ENCODE assay signal across 9 cellular contexts in genomic region chr3:37905987-37906674, GRCh38. TPM values are rescaled to one million over a fixed set of nuclear protein-coding genes. Genes with fewer than 3 reads are reported as not detected.
DNase-seq lines count a peak whose midpoint lies in the region; ATAC-seq and TF ChIP-seq lines count a peak whose summit lies in the region.
"Had no signal": no experiment of that assay in that cellular context is flagged by ENCODE, and none has a peak within 500 bp of the region (broad histone marks: within the 10 kb centered on the region; RNA-seq: fewer than 3 reads in every experiment).

No MANE protein-coding gene starts in this region.

- peaks cover 31% of the 10 kb centered on the region for H3K4me1 Mint-ChIP-seq in CD8-positive, alpha-beta T cell (ENCODE audit: low read depth)

- peaks cover 4% of the 10 kb centered on the region for H3K27me3 Mint-ChIP-seq in CD8-positive, alpha-beta T cell (ENCODE audit: low read depth)

- POLR2A ChIA-PET in CD8-positive, alpha-beta T cell (lab: Charles Lee) = interaction anchor here (0.7 to 1.7 kb wide), 2 partner anchors 11 to 21 kb away, joined by 3 to 4 read pairs; no protein-coding TSS in a partner anchor

- ATAC-seq in GM18520 (IDR thresholded peaks at IDR 0.05; ENCODE audit: unreplicated experiment) (no peak), GM21447 (IDR thresholded peaks at IDR 0.05; ENCODE audit: unreplicated experiment) (no peak)
- no peak for ATAC-seq in CD8-positive, alpha-beta T cell

- H3K36me3 ChIP-seq in adipocyte (ENCODE audit: control insufficient read depth, insufficient read depth, low read length, severe bottlenecking) (no peaks in the 10 kb centered on the region), stomach smooth muscle (ENCODE audit: control insufficient read depth in 2 of 2, insufficient read depth in 2 of 2, low read length in 2 of 2) (peaks cover 0 to 2% of the 10 kb centered on the region in 2 donors)
- no peaks in the 10 kb centered on the region for H3K36me3 ChIP-seq in CD8-positive, alpha-beta T cell (ENCODE audit: insufficient read depth, low read length)

- intact Hi-C loops in CD8-positive, alpha-beta T cell (cut with DNase I, micrococcal nuclease) = no loop called here

- DNase-seq in HFF-Myc (ENCODE audit: extremely low read depth, low read depth) (peak; percentile 39), adipocyte (ENCODE audit: low read depth) (peak; percentile 66), hepatic stellate cell (ENCODE audit: low spot score) (peak; percentile 44), NOMO-1 treated with dmso at 0.1 percent for 144 hours (lab: John Stamatoyannopoulos, UW; ENCODE audit: unreplicated experiment) (no peak)
- no peak for DNase-seq in CD8-positive, alpha-beta T cell
- DNase-seq: NCI-H1105 had no signal

- peak overlapping the region; percentile 60 for H3K27ac ChIP-seq in stomach smooth muscle (ENCODE audit: low read length)
- H3K27ac ChIP-seq in CD8-positive, alpha-beta T cell (ENCODE audit: low read depth, low read length) = no peak overlapping the region

- H3K4me3 Mint-ChIP-seq in CD8-positive, alpha-beta T cell = no peak overlapping the region

- H3K36me3 Mint-ChIP-seq in CD8-positive, alpha-beta T cell = no peaks in the 10 kb centered on the region

- no peak for TF ChIP-seq CTCF in HFF-Myc (IDR thresholded peaks at IDR 0.05; ENCODE audit: low read depth, low read length, missing control alignments)
- no peak for TF ChIP-seq CTCF in CD8-positive, alpha-beta T cell (IDR thresholded peaks at IDR 0.05)

- no peak overlapping the region for H3K27ac Mint-ChIP-seq in CD8-positive, alpha-beta T cell

- H3K4me3 ChIP-seq in HFF-Myc (replicated peaks; ENCODE audit: low read depth, low read length) (no peak overlapping the region), adipocyte (ENCODE audit: low read length) (no peak overlapping the region), stomach smooth muscle (ENCODE audit: low read length in 2 of 2) (no peak overlapping the region)
- no peak overlapping the region for H3K4me3 ChIP-seq in CD8-positive, alpha-beta T cell (ENCODE audit: low read depth, low read length)

- no peaks in the 10 kb centered on the region for H3K27me3 ChIP-seq in adipocyte (replicated peaks; ENCODE audit: control insufficient read depth, insufficient read depth, low read length)
- no peaks in the 10 kb centered on the region for H3K27me3 ChIP-seq in stomach smooth muscle (ENCODE audit: control insufficient read depth in 1 of 2, insufficient read depth in 2 of 2, low read length in 2 of 2)
- no peaks in the 10 kb centered on the region for H3K27me3 ChIP-seq in CD8-positive, alpha-beta T cell (ENCODE audit: insufficient read depth, low read length)

- H3K9me3 Mint-ChIP-seq in CD8-positive, alpha-beta T cell = no peaks in the 10 kb centered on the region

- H3K9ac ChIP-seq in adipocyte (ENCODE audit: low read length) = no peak overlapping the region
- peak overlapping the region in 1 of 2 donors; percentile 29 for H3K9ac ChIP-seq in stomach smooth muscle (ENCODE audit: low read length in 2 of 2)

- CTCF ChIA-PET in CD8-positive, alpha-beta T cell (lab: Charles Lee) = no interaction called here

- H3K4me1 ChIP-seq in adipocyte (ENCODE audit: control insufficient read depth, insufficient read depth, low read length) (peaks cover 26% of the 10 kb centered on the region), stomach smooth muscle (ENCODE audit: control insufficient read depth, insufficient read depth, low read length) (peaks cover 53% of the 10 kb centered on the region)
- H3K4me1 ChIP-seq in CD8-positive, alpha-beta T cell (ENCODE audit: insufficient read depth, low read length) = peaks cover 27% of the 10 kb centered on the region

- no peaks in the 10 kb centered on the region for H3K9me3 ChIP-seq in adipocyte (ENCODE audit: control insufficient read depth, low read length)
- no peaks in the 10 kb centered on the region for H3K9me3 ChIP-seq in stomach smooth muscle (ENCODE audit: control insufficient read depth in 2 of 2, low read length in 2 of 2)
- H3K9me3 ChIP-seq in CD8-positive, alpha-beta T cell (ENCODE audit: low read length) = no peaks in the 10 kb centered on the region

RNA-seq across cellular contexts. Expression of gene CTDSPL, which starts 44.5 kb away (rescaled TPM):
- total RNA-seq in CD8-positive, alpha-beta T cell = under 1 TPM; 0.08 to 0.24 TPM

Comparison
In these comparisons a context has a peak if more than half of its experiments do, and no peak if none do; other contexts are left out.
1. DNase-seq: peak in HFF-Myc (single experiment), adipocyte (single experiment) and hepatic stellate cell (single experiment); none in NOMO-1 treated with dmso at 0.1 percent for 144 hours (single experiment) and CD8-positive, alpha-beta T cell (0 of 7).